ENCODE assay signal across 1 cellular context in the genomic region with DNA sequence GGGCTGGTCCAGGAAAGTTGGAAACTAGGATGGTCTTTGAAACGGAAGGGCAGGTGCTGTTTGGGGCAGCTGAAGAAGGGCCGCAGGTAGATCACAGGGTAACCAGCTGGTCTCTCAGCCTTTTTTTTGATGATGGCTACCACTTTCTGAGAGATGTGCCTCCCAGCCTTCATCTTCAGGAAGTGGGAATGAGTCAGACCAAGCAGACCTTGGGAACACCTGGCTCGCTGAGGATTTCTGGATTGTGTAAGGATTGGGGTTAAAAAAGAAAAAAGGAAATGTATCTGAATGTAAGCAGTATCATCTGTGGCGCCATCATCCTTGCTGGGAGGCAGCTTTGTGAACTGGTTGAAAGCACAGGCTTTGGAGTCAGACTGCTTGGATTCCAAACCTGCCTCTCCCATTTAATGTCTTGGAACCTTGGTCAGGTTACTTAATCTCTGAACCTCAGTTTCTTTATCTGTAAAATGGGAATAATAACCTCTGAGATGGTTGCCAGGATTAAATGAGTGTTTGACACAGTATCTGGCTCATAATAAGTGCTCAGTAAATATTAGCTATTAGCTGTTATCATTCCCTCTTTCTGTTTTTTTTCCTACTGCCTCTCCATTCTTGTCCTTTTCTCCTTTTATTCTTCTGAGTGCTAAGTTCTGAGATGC.
A peak's percentile ranks its signal among the peaks of the same experiment; 100 is the strongest.
TF ChIP-seq lines count a peak whose summit lies in the region.

No MANE protein-coding gene starts in this region.

TF ChIP-seq in HepG2, 621 proteins besides CTCF, POLR2A, EP300 and RAD21:
- no peak for TF ChIP-seq PCBP1 (IDR thresholded peaks at IDR 0.05; ENCODE audit: borderline replicate concordance, low read depth, low read length)
- peak; percentile 54; the same call in 1 of the 2 replicates for TF ChIP-seq FOSL2 (CRISPR knock-in tag; IDR thresholded peaks at IDR 0.05)
- peak; percentile 75 for TF ChIP-seq ZNF629 (CRISPR knock-in tag; conservative IDR thresholded peaks at IDR 0.05)
